8 cellular contexts compared by ENCODE assay signal in the genomic region with DNA sequence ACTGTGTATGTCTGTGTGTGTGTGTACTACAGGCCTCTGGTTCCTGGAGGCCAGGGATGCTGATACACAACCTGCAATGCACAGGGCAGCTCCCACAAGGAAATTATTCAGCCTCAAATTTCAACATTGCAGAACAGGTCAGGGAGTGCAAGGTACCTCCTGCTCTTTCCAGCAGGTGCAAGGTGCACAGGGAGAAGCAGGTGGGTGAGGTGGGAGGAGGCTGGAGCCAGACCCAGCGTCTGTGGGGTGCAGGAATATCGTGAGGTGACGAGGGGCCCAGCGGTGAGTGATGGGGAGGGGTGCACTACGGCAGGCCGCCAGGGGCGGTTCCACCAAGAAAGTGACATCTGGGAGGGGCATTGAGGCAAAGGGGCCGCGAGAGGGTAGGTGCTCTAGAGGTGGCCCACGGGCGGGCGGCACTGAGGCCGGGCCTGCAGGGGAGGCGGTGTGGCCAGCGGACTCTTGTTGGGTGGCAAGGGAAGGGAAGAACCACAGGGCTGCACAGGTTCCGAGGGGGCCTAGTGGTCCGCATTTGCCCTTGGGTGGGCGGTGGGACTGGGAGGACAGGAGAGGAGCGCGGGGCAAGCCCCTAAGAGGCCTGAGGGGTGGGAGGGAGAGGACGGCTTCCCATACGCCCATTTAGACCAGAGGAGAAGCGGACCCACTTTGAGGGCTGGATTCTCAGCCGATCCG. TPM values are rescaled to one million over a fixed set of nuclear protein-coding genes. Genes with fewer than 3 reads are reported as not detected.
DNase-seq lines count a peak whose midpoint lies in the region; ATAC-seq and TF ChIP-seq lines count a peak whose summit lies in the region.

No MANE protein-coding gene starts in this region.

- H3K27me3 Mint-ChIP-seq in MCF 10A (ENCODE audit: insufficient read depth, unreplicated experiment): peaks cover 27% of the 10 kb centered on the region

- H3K27me3 ChIP-seq in cardiac muscle cell (peaks cover 61% of the 10 kb centered on the region), mesenchymal stem cell (ENCODE audit: control insufficient read depth in 1 of 2, insufficient read depth in 1 of 2, low read length in 2 of 2) (peaks cover 48 to 69% of the 10 kb centered on the region in 2 experiments), upper lobe of left lung (peaks cover 0 to 3% (median 0%) of the 10 kb centered on the region in 4 donors)

- H3K36me3 Mint-ChIP-seq in MCF 10A (ENCODE audit: insufficient read depth, unreplicated experiment): peaks cover 7% of the 10 kb centered on the region

- TF ChIP-seq CTCF in cardiac muscle cell (IDR thresholded peaks at IDR 0.05; ENCODE audit: low read depth, low read length) (no peak), MCF 10A (IDR thresholded peaks at IDR 0.05; ENCODE audit: unreplicated experiment) (no peak), upper lobe of left lung (IDR thresholded peaks at IDR 0.05) (no peak)

- no peaks in the 10 kb centered on the region for H3K4me1 ChIP-seq in cardiac muscle cell (ENCODE audit: low read depth)
- peaks cover 15% of the 10 kb centered on the region for H3K4me1 ChIP-seq in mesenchymal stem cell (ENCODE audit: control insufficient read depth, insufficient read depth, low read depth, low read length)
- H3K4me1 ChIP-seq in upper lobe of left lung: peaks cover 15 to 20% (median 16%) of the 10 kb centered on the region in 4 donors

- no peaks in the 10 kb centered on the region for H3K79me1 ChIP-seq in mesenchymal stem cell (replicated peaks; ENCODE audit: low read length, poor library complexity, severe bottlenecking)

- POLR2A ChIA-PET in MCF 10A (lab: Yijun Ruan, JAX): no interaction called here

- no peak overlapping the region for H3K23ac ChIP-seq in mesenchymal stem cell (ENCODE audit: low read length in 2 of 2)

- DNase-seq in cardiac muscle cell (ENCODE audit: low read depth in 1 of 2, low spot score in 1 of 2): no peak
- no peak for DNase-seq in Right ventricle myocardium inferior (ENCODE audit: missing footprints)
- no peak for DNase-seq in MCF 10A (ENCODE audit: unreplicated experiment)
- no peak for DNase-seq in mesenchymal stem cell
- DNase-seq in upper lobe of left lung: peak in 1 of 2 donors; percentile 82
- no peak for DNase-seq in SKM-1 treated with dmso at 0.1 percent for 144 hours (lab: John Stamatoyannopoulos, UW; ENCODE audit: unreplicated experiment)
- DNase-seq in NAMALWA (ENCODE audit: low spot score): no peak
- DNase-seq in SHP77 (lab: John Stamatoyannopoulos, UW): no peak

- WGBS in mesenchymal stem cell: 25% methylated on average over 25 of the region's 25 CpGs
- WGBS in upper lobe of left lung, 2 donors: 58 to 63% methylated on average over 19 to 25 of the region's 25 CpGs

- H3K9me3 Mint-ChIP-seq in MCF 10A (ENCODE audit: unreplicated experiment): no peaks in the 10 kb centered on the region

- no peak for TF ChIP-seq EP300 in upper lobe of left lung (IDR thresholded peaks at IDR 0.05)

- no peak overlapping the region for H2BK12ac ChIP-seq in mesenchymal stem cell (ENCODE audit: low read length in 2 of 2)

- peak overlapping the region; percentile 98 for H3K4me2 ChIP-seq in mesenchymal stem cell (ENCODE audit: low read length, poor library complexity, severe bottlenecking)

- H3K4me3 Mint-ChIP-seq in MCF 10A (ENCODE audit: unreplicated experiment): peak overlapping the region; percentile 76

- H3K9me3 ChIP-seq in cardiac muscle cell (ENCODE audit: low read depth) (no peaks in the 10 kb centered on the region), mesenchymal stem cell (ENCODE audit: control insufficient read depth, low read length) (no peaks in the 10 kb centered on the region), upper lobe of left lung (no peaks in the 10 kb centered on the region)

- H3K4me3 ChIP-seq in cardiac muscle cell: peak overlapping the region; percentile 54
- H3K4me3 ChIP-seq in mesenchymal stem cell (ENCODE audit: insufficient read depth in 1 of 2, low read depth in 1 of 2, low read length in 2 of 2): peak overlapping the region in 1 of 2 experiments; percentile 68
- peak overlapping the region in 3 of 4 donors; percentile 61 to 82 (median 69) for H3K4me3 ChIP-seq in upper lobe of left lung

- no peak overlapping the region for H3K4ac ChIP-seq in mesenchymal stem cell (ENCODE audit: low read depth in 1 of 2, low read length in 2 of 2)

- no peak overlapping the region for H2BK5ac ChIP-seq in mesenchymal stem cell (ENCODE audit: low read depth, low read length, poor library complexity, severe bottlenecking)

- H2BK15ac ChIP-seq in mesenchymal stem cell (ENCODE audit: low read depth, poor library complexity, severe bottlenecking): peak overlapping the region; percentile 19

- no peak overlapping the region for H3K27ac ChIP-seq in cardiac muscle cell
- H3K27ac ChIP-seq in mesenchymal stem cell (ENCODE audit: low read length, poor library complexity, severe bottlenecking): no peak overlapping the region
- peak overlapping the region in 1 of 4 donors; percentile 21 for H3K27ac ChIP-seq in upper lobe of left lung

- no peak overlapping the region for H3K14ac ChIP-seq in mesenchymal stem cell (ENCODE audit: low read length in 2 of 2)

- no peak overlapping the region for H4K8ac ChIP-seq in mesenchymal stem cell (ENCODE audit: low read length)

- no peak overlapping the region for H2BK120ac ChIP-seq in mesenchymal stem cell (ENCODE audit: low read depth, low read length)

- BruUV-seq in MCF 10A (replicated peaks; lab: Mats Ljungman, UMichigan): no TSS peak

- peaks cover 5% of the 10 kb centered on the region for H3K4me1 Mint-ChIP-seq in MCF 10A (ENCODE audit: insufficient read depth, unreplicated experiment)

- H2AFZ ChIP-seq in mesenchymal stem cell (ENCODE audit: low read depth, low read length): no peak overlapping the region

- H3K9ac ChIP-seq in mesenchymal stem cell (ENCODE audit: low read length): no peak overlapping the region

- H2AK5ac ChIP-seq in mesenchymal stem cell (ENCODE audit: low read length, severe bottlenecking): no peak overlapping the region

- no peak overlapping the region for H3K27ac Mint-ChIP-seq in MCF 10A (ENCODE audit: low read depth, unreplicated experiment)

- TF ChIP-seq POLR2A in upper lobe of left lung (IDR thresholded peaks at IDR 0.05): no peak

- CTCF ChIA-PET in MCF 10A (lab: Yijun Ruan, JAX): no interaction called here

- no peak for ATAC-seq in Right ventricle myocardium inferior
- ATAC-seq in upper lobe of left lung (ENCODE audit: low FRiP score in 2 of 2): no peak

- intact Hi-C loops in Right ventricle myocardium inferior (cut with DNase I): no loop called here
- intact Hi-C loops in MCF 10A (cut with micrococcal nuclease): no loop called here

- H3K36me3 ChIP-seq in cardiac muscle cell: no peaks in the 10 kb centered on the region
- no peaks in the 10 kb centered on the region for H3K36me3 ChIP-seq in mesenchymal stem cell (ENCODE audit: control insufficient read depth in 1 of 2, insufficient read depth in 2 of 2, low read depth in 1 of 2, low read length in 2 of 2)
- no peaks in the 10 kb centered on the region for H3K36me3 ChIP-seq in upper lobe of left lung

- no peak overlapping the region for H4K91ac ChIP-seq in mesenchymal stem cell (ENCODE audit: low read length)

- H3K18ac ChIP-seq in mesenchymal stem cell (ENCODE audit: low read depth in 1 of 2, low read length in 2 of 2): peak overlapping the region in 1 of 2 experiments; percentile 28

RNA-seq across cellular contexts. Expression of gene DGCR6L, which starts 21.6 kb away (rescaled TPM):
- total RNA-seq in cardiac muscle cell (89.6 and 104 TPM in 2 replicates), Right ventricle myocardium inferior (44.2 TPM), MCF 10A (2022) (33.3 and 36.4 TPM in 2 replicates), upper lobe of left lung (10 to 100 TPM; 36.7 to 62.2 (median 41.9) TPM)
- 126 and 157 TPM in 2 replicates for polyA plus RNA-seq in cardiac muscle cell
- 24.5 TPM for polyA plus RNA-seq in mesenchymal stem cell (2013, experiment 1 of 2)
- polyA plus RNA-seq in mesenchymal stem cell (2013, experiment 2 of 2): 24.9 TPM

RNA-seq across cellular contexts. Expression of gene RTN4R, which starts 30.1 kb away (rescaled TPM):
- total RNA-seq in cardiac muscle cell (5.3 and 9.8 TPM in 2 replicates), Right ventricle myocardium inferior (1.2 TPM), MCF 10A (2022) (2.7 and 3.7 TPM in 2 replicates), upper lobe of left lung (10 to 100 TPM in 2 of 6 donors, 1 to 10 TPM in 4; 2.6 to 13.0 (median 9.0) TPM)
- 5.2 and 7.4 TPM in 2 replicates for polyA plus RNA-seq in cardiac muscle cell
- 0.79 TPM for polyA plus RNA-seq in mesenchymal stem cell (2013, experiment 1 of 2)
- polyA plus RNA-seq in mesenchymal stem cell (2013, experiment 2 of 2): 0.93 TPM
